1 cellular context compared by ENCODE assay signal in genomic region chr15:91950631-91951384, GRCh38.
TF ChIP-seq lines count a peak whose summit lies in the region.

No MANE protein-coding gene starts in this region.

TF ChIP-seq in GM12878, 131 proteins besides CTCF, POLR2A, EP300 and RAD21 (continued from another document):
- TF ChIP-seq CUX1 (IDR thresholded peaks at IDR 0.05; ENCODE audit: insufficient replicate concordance, low read depth, low read length), result no peak
- TF ChIP-seq ZBTB33 (IDR thresholded peaks at IDR 0.05), result no peak
- no peak for TF ChIP-seq BACH1 (IDR thresholded peaks at IDR 0.05; ENCODE audit: borderline replicate concordance)
- TF ChIP-seq MYC (IDR thresholded peaks at IDR 0.05; ENCODE audit: insufficient read depth, insufficient read length, insufficient replicate concordance, low read length, severe bottlenecking), result no peak
- TF ChIP-seq RAD51 (IDR thresholded peaks at IDR 0.05), result no peak
- no peak for TF ChIP-seq SRF (IDR thresholded peaks at IDR 0.05; ENCODE audit: low read depth in 2 of 2, low read length in 2 of 2)
- no peak for TF ChIP-seq ZSCAN29 (IDR thresholded peaks at IDR 0.05)
- no peak for TF ChIP-seq IRF4 (IDR thresholded peaks at IDR 0.05; ENCODE audit: low read depth, low read length)
- TF ChIP-seq POLR2AphosphoS5 (IDR thresholded peaks at IDR 0.05; ENCODE audit: low read length), result no peak
- TF ChIP-seq RB1 (IDR thresholded peaks at IDR 0.05; ENCODE audit: borderline replicate concordance), result no peak
- TF ChIP-seq ZZZ3 (IDR thresholded peaks at IDR 0.05; ENCODE audit: control insufficient read depth, insufficient read length, low read depth), result no peak
- TF ChIP-seq TAF1 (IDR thresholded peaks at IDR 0.05; ENCODE audit: borderline replicate concordance, low read depth, low read length), result no peak
